ENCODE assay signal across 18 cellular contexts in the genomic region with DNA sequence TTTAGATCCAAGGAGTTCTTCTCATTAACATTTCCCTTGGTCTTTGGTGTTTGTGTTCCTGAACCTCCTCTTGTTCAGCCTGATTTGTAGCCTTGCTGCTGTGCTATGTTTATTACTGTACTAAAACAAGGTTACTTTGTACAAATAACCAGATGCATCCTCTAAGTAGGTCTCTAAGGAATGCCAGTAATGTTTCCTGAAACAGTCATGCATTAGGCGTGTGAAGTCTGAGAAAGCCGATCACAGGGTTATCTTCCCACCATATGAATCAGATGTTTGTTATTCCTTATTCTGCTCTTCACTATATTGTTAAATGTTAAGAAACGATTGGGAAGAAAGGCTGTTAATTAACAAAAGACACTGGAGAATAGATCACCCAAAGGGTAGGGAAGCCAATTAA.
DNase-seq lines count a peak whose midpoint lies in the region; TF ChIP-seq lines count a peak whose summit lies in the region.
"Had no signal": no experiment of that assay in that cellular context is flagged by ENCODE, and none has a peak within 500 bp of the region (broad histone marks: within the 10 kb centered on the region; RNA-seq: fewer than 3 reads in every experiment).

No MANE protein-coding gene starts in this region.

- no peak for TF ChIP-seq CTCF in mammary epithelial cell (conservative IDR thresholded peaks at IDR 0.05 in 1 of 2, IDR thresholded peaks at IDR 0.05 in 1 of 2; ENCODE audit: extremely low read depth in 1 of 2, insufficient read depth in 1 of 2, low read depth in 1 of 2, low read length in 2 of 2)
- no peak for TF ChIP-seq CTCF in kidney epithelial cell (IDR thresholded peaks at IDR 0.05; ENCODE audit: insufficient read depth, low read length, poor library complexity, severe bottlenecking)

- peak overlapping the region; percentile 49 for H3K4me2 ChIP-seq in mammary epithelial cell (ENCODE audit: insufficient read depth, low read depth, low read length)

- no peaks in the 10 kb centered on the region for H4K20me1 ChIP-seq in mammary epithelial cell (ENCODE audit: insufficient read depth, low read length)

- H3K27me3 ChIP-seq in mammary epithelial cell (ENCODE audit: insufficient read depth, low read length) (peaks cover 3% of the 10 kb centered on the region), kidney epithelial cell (ENCODE audit: control insufficient read depth, insufficient read depth, low read length) (no peaks in the 10 kb centered on the region)
- H3K27me3 ChIP-seq in CD8-positive, alpha-beta memory T cell (ENCODE audit: insufficient read depth, low read length, poor library complexity, severe bottlenecking), result no peaks in the 10 kb centered on the region
- H3K27me3 ChIP-seq: BE2C, right lobe of liver, tibial nerve had no signal

- H3K9me3 Mint-ChIP-seq in CD8-positive, alpha-beta memory T cell, result peaks cover 3 to 33% (median 5%) of the 10 kb centered on the region in 5 donors
- H3K9me3 Mint-ChIP-seq: H9; T-helper 1 cell treated with Interleukin-12 subunit alpha and Interleukin-12 subunit beta and Interleukin-4 antibody, amounts not matched to agents 30 μg/mL and 1 μg/mL, for 36 hours had no signal

- H3K79me2 ChIP-seq in mammary epithelial cell (ENCODE audit: insufficient read depth, low read length), result no peaks in the 10 kb centered on the region

- dilution Hi-C loops in mammary epithelial cell (cut with HindIII; ENCODE audit: low sequenced_read_pairs), result no loop called here

- no peaks in the 10 kb centered on the region for H3K9me3 ChIP-seq in mammary epithelial cell (replicated peaks; ENCODE audit: insufficient read depth, low read length)
- no peaks in the 10 kb centered on the region for H3K9me3 ChIP-seq in CD8-positive, alpha-beta memory T cell (ENCODE audit: low read length)
- H3K9me3 ChIP-seq: BE2C, right lobe of liver, tibial nerve had no signal

- H3K4me3 Mint-ChIP-seq in CD8-positive, alpha-beta memory T cell, result no peak overlapping the region
- H3K4me3 Mint-ChIP-seq: activated CD8-positive, alpha-beta T cell treated with anti-CD3 and anti-CD28 coated beads, Interleukin-2, amount 10 ng/mL, durations not matched to agents 7 days and 5 days; H9; T-helper 1 cell treated with Interleukin-12 subunit alpha and Interleukin-12 subunit beta and Interleukin-4 antibody, amounts not matched to agents 30 μg/mL and 1 μg/mL, for 36 hours had no signal

- no peak overlapping the region for H3K27ac Mint-ChIP-seq in CD8-positive, alpha-beta memory T cell
- H3K27ac Mint-ChIP-seq: activated CD8-positive, alpha-beta T cell treated with anti-CD3 and anti-CD28 coated beads, Interleukin-2, amount 10 ng/mL, durations not matched to agents 7 days and 5 days; activated naive CD4-positive, alpha-beta T cell treated with anti-CD3 and anti-CD28 coated beads, Interleukin-2, amount 50 U/mL, for 72 hours; H9; T-helper 1 cell treated with Interleukin-12 subunit alpha and Interleukin-12 subunit beta and Interleukin-4 antibody, amounts not matched to agents 30 μg/mL and 1 μg/mL, for 36 hours had no signal

- no peak overlapping the region for H3K27ac ChIP-seq in mammary epithelial cell (ENCODE audit: insufficient read depth, low read depth, low read length)
- no peak overlapping the region for H3K27ac ChIP-seq in CD8-positive, alpha-beta memory T cell (ENCODE audit: low read depth, low read length)
- H3K27ac ChIP-seq: right lobe of liver, tibial nerve had no signal

- H3K36me3 Mint-ChIP-seq in CD8-positive, alpha-beta memory T cell, result no peaks in the 10 kb centered on the region
- H3K36me3 Mint-ChIP-seq: activated naive CD4-positive, alpha-beta T cell treated with anti-CD3 and anti-CD28 coated beads, Interleukin-2, amount 50 U/mL, for 72 hours had no signal

- intact Hi-C loops in mammary epithelial cell (cut with micrococcal nuclease), result no loop called here

- WGBS in mammary epithelial cell (ENCODE audit: low coverage, missing lambda C conversion rate), result 37% methylated on average over 3 of the region's 3 CpGs

- no peaks in the 10 kb centered on the region for H3K4me1 Mint-ChIP-seq in CD8-positive, alpha-beta memory T cell

- no TSS peak for BruUV-seq in mammary epithelial cell (replicated peaks; lab: Mats Ljungman, UMichigan)

- no peaks in the 10 kb centered on the region for H3K27me3 Mint-ChIP-seq in CD8-positive, alpha-beta memory T cell

- no peak overlapping the region for H3K9ac ChIP-seq in mammary epithelial cell (ENCODE audit: insufficient read depth, low read length)

- in situ Hi-C loops in mammary epithelial cell (cut with MboI; ENCODE audit: low sequenced_read_pairs in 2 of 2), result no loop called here

- H3K36me3 ChIP-seq in mammary epithelial cell (ENCODE audit: insufficient read depth, low read length) (no peaks in the 10 kb centered on the region), kidney epithelial cell (ENCODE audit: control insufficient read depth, insufficient read depth, low read length) (no peaks in the 10 kb centered on the region)
- no peaks in the 10 kb centered on the region for H3K36me3 ChIP-seq in CD8-positive, alpha-beta memory T cell (ENCODE audit: insufficient read depth, low read length)
- H3K36me3 ChIP-seq: BE2C, right lobe of liver had no signal

- CTCF ChIA-PET in mammary epithelial cell (lab: Charles Lee; ENCODE audit: low non-redundant PET), result no interaction called here
- CTCF ChIA-PET in CD8-positive, alpha-beta memory T cell (lab: Charles Lee), result no interaction called here

- DNase-seq in AG08395 (ENCODE audit: low spot score) (peak; percentile 83), HT1080 (ENCODE audit: low read depth) (peak; percentile 88), mammary epithelial cell (peak; percentile 51), kidney epithelial cell (ENCODE audit: low read depth) (peak; percentile 88), NCI-H1092 (lab: John Stamatoyannopoulos, UW) (no peak), NCI-H2081 (lab: John Stamatoyannopoulos, UW) (no peak)
- no peak for DNase-seq in CD8-positive, alpha-beta memory T cell
- DNase-seq in activated CD8-positive, alpha-beta memory T cell treated with anti-CD3 and anti-CD28 coated beads for 24 hours, result no peak
- DNase-seq: activated CD8-positive, alpha-beta T cell treated with anti-CD3 and anti-CD28 coated beads, Interleukin-2, amount 10 ng/mL, durations not matched to agents 7 days and 5 days; BE2C; effector CD4-positive, alpha-beta T cell; H9; KG1; NCI-H1930; right lobe of liver had no signal

- H3K4me1 ChIP-seq in mammary epithelial cell (ENCODE audit: insufficient read depth, low read length), result peaks cover 6% of the 10 kb centered on the region
- H3K4me1 ChIP-seq in CD8-positive, alpha-beta memory T cell (ENCODE audit: insufficient read depth, low read length), result no peaks in the 10 kb centered on the region
- H3K4me1 ChIP-seq: BE2C, right lobe of liver, tibial nerve had no signal

- no peak overlapping the region for H3K4me3 ChIP-seq in mammary epithelial cell (replicated peaks in 1 of 3; ENCODE audit: insufficient read depth in 1 of 3, low read depth in 2 of 3, low read length in 3 of 3)
- H3K4me3 ChIP-seq in kidney epithelial cell (ENCODE audit: low read depth, low read length), result no peak overlapping the region
- H3K4me3 ChIP-seq in CD8-positive, alpha-beta memory T cell (ENCODE audit: low read length), result no peak overlapping the region
- H3K4me3 ChIP-seq: right lobe of liver, tibial nerve had no signal

- POLR2A ChIA-PET in CD8-positive, alpha-beta memory T cell (lab: Charles Lee), result no interaction called here

- peak overlapping the region; percentile 52 for H2AFZ ChIP-seq in mammary epithelial cell (ENCODE audit: low read depth, low read length)

Comparison
In these comparisons a context has a peak if more than half of its experiments do, and no peak if none do; other contexts are left out.
1. DNase-seq: peak in AG08395 (single experiment), HT1080 (single experiment), mammary epithelial cell (single experiment) and kidney epithelial cell (single experiment); none in CD8-positive, alpha-beta memory T cell (0 of 5), activated CD8-positive, alpha-beta memory T cell treated with anti-CD3 and anti-CD28 coated beads for 24 hours (single experiment), NCI-H1092 (single experiment) and NCI-H2081 (0 of 2).